ENCODE assay signal across 20 cellular contexts in genomic region chr14:95101736-95102677, GRCh38. TPM values are rescaled to one million over a fixed set of nuclear protein-coding genes. Genes with fewer than 3 reads are reported as not detected.
DNase-seq lines count a peak whose midpoint lies in the region; ATAC-seq lines count a peak whose summit lies in the region.
"Had no signal": no experiment of that assay in that cellular context is flagged by ENCODE, and none has a peak within 500 bp of the region (broad histone marks: within the 10 kb centered on the region; RNA-seq: fewer than 3 reads in every experiment).

No MANE protein-coding gene starts in this region.

- no peak for DNase-seq in stimulated activated naive CD8-positive, alpha-beta T cell treated with anti-CD3 and anti-CD28 coated beads, Interleukin-15, amount 100 ng/mL, for 72 hours
- DNase-seq in stimulated activated naive CD8-positive, alpha-beta T cell treated with anti-CD3 and anti-CD28 coated beads, Interleukin-15, Interleukin-2, amounts not matched to agents 100 U/mL and 50 U/mL, for 24 hours, result no peak
- DNase-seq in T-helper 17 cell, result no peak
- no peak for DNase-seq in memory B cell (ENCODE audit: low spot score in 2 of 2)
- no peak for DNase-seq in stimulated activated CD4-positive, alpha-beta T cell treated with anti-CD3 and anti-CD28 coated beads, Interleukin-4, amount 100 ng/mL, for 4 hours
- DNase-seq in NCI-H526 (lab: John Stamatoyannopoulos, UW), result no peak
- DNase-seq: activated CD4-positive, alpha-beta memory T cell treated with anti-CD3 and anti-CD28 coated beads for 36 hours; activated CD8-positive, alpha-beta memory T cell treated with anti-CD3 and anti-CD28 coated beads, Interleukin-2, amount 50 U/mL, for 48 hours; activated effector memory CD4-positive, alpha-beta T cell treated with anti-CD3 and anti-CD28 coated beads, Interleukin-2, amount 50 U/mL, for 16 hours; HFFc6; NCI-H1105 treated with DMSO at 0.1 percent for 48 hours; NCI-H2081 treated with DMSO at 0.1 percent for 48 hours; psoas muscle; SJCRH30; uterus had no signal

- no peaks in the 10 kb centered on the region for H3K9me3 ChIP-seq in T-helper 17 cell (ENCODE audit: control insufficient read depth, low read length, poor library complexity, severe bottlenecking)
- H3K9me3 ChIP-seq: psoas muscle, SJCRH30, uterus had no signal

- H3K27ac Mint-ChIP-seq in stimulated activated naive CD8-positive, alpha-beta T cell treated with anti-CD3 and anti-CD28 coated beads, Interleukin-15, amount 100 ng/mL, for 72 hours, result peak overlapping the region; percentile 4 to 43
- H3K27ac Mint-ChIP-seq in T-helper 17 cell (peak overlapping the region; percentile 68), memory B cell (peak overlapping the region; percentile 49)
- H3K27ac Mint-ChIP-seq: activated CD4-positive, alpha-beta memory T cell treated with anti-CD3 and anti-CD28 coated beads for 36 hours; dendritic cell treated with granulocyte-macrophage colony-stimulating factor and Interleukin-4, amounts not matched to agents 40 ng/mL and 50 ng/mL, for 4 days; HFFc6; IgD-negative memory B cell had no signal

- ATAC-seq in stimulated activated naive CD8-positive, alpha-beta T cell treated with anti-CD3 and anti-CD28 coated beads, Interleukin-15, amount 100 ng/mL, for 72 hours, result no peak
- no peak for ATAC-seq in stimulated activated naive CD8-positive, alpha-beta T cell treated with anti-CD3 and anti-CD28 coated beads, Interleukin-15, Interleukin-2, amounts not matched to agents 100 U/mL and 50 U/mL, for 24 hours
- no peak for ATAC-seq in T-helper 17 cell
- ATAC-seq in memory B cell (ENCODE audit: low read depth), result no peak
- no peak for ATAC-seq in HG03565 (IDR thresholded peaks at IDR 0.05; ENCODE audit: unreplicated experiment)
- no peak for ATAC-seq in HG03378 (IDR thresholded peaks at IDR 0.05; ENCODE audit: unreplicated experiment)
- ATAC-seq: Panc1 had no signal

- H3K4me1 Mint-ChIP-seq in stimulated activated naive CD8-positive, alpha-beta T cell treated with anti-CD3 and anti-CD28 coated beads, Interleukin-15, amount 100 ng/mL, for 72 hours, result peaks cover 20% of the 10 kb centered on the region
- H3K4me1 Mint-ChIP-seq in T-helper 17 cell (peaks cover 21% of the 10 kb centered on the region), memory B cell (peaks cover 12% of the 10 kb centered on the region)

- no peak overlapping the region for H3K4me3 Mint-ChIP-seq in stimulated activated naive CD8-positive, alpha-beta T cell treated with anti-CD3 and anti-CD28 coated beads, Interleukin-15, amount 100 ng/mL, for 72 hours
- H3K4me3 Mint-ChIP-seq in T-helper 17 cell (no peak overlapping the region), memory B cell (no peak overlapping the region)
- H3K4me3 Mint-ChIP-seq: activated CD4-positive, alpha-beta memory T cell treated with anti-CD3 and anti-CD28 coated beads for 36 hours; dendritic cell treated with granulocyte-macrophage colony-stimulating factor and Interleukin-4, amounts not matched to agents 40 ng/mL and 50 ng/mL, for 4 days; HFFc6; IgD-negative memory B cell had no signal

- H3K9me3 Mint-ChIP-seq in stimulated activated naive CD8-positive, alpha-beta T cell treated with anti-CD3 and anti-CD28 coated beads, Interleukin-15, amount 100 ng/mL, for 72 hours, result no peaks in the 10 kb centered on the region
- H3K9me3 Mint-ChIP-seq in memory B cell, result no peaks in the 10 kb centered on the region
- H3K9me3 Mint-ChIP-seq: activated CD4-positive, alpha-beta memory T cell treated with anti-CD3 and anti-CD28 coated beads for 36 hours; dendritic cell treated with granulocyte-macrophage colony-stimulating factor and Interleukin-4, amounts not matched to agents 40 ng/mL and 50 ng/mL, for 4 days; HFFc6; IgD-negative memory B cell had no signal

- H3K27me3 Mint-ChIP-seq in stimulated activated naive CD8-positive, alpha-beta T cell treated with anti-CD3 and anti-CD28 coated beads, Interleukin-15, amount 100 ng/mL, for 72 hours, result no peaks in the 10 kb centered on the region
- H3K27me3 Mint-ChIP-seq in T-helper 17 cell (no peaks in the 10 kb centered on the region), memory B cell (no peaks in the 10 kb centered on the region)
- H3K27me3 Mint-ChIP-seq: activated CD4-positive, alpha-beta memory T cell treated with anti-CD3 and anti-CD28 coated beads for 36 hours; dendritic cell treated with granulocyte-macrophage colony-stimulating factor and Interleukin-4, amounts not matched to agents 40 ng/mL and 50 ng/mL, for 4 days; IgD-negative memory B cell had no signal

- peaks cover 16% of the 10 kb centered on the region for H3K36me3 Mint-ChIP-seq in T-helper 17 cell (ENCODE audit: low read depth)
- H3K36me3 Mint-ChIP-seq in memory B cell, result peaks cover 36% of the 10 kb centered on the region

RNA-seq across cellular contexts. Expression of gene DICER1, which starts 55.3 kb away (rescaled TPM):
- total RNA-seq in T-helper 17 cell, result 10 to 100 TPM; 44.0 to 54.9 TPM
